18 cellular contexts compared by ENCODE assay signal in genomic region chr6:91105532-91105931, GRCh38.
DNase-seq lines count a peak whose midpoint lies in the region; TF ChIP-seq lines count a peak whose summit lies in the region.
"Had no signal": no experiment of that assay in that cellular context is flagged by ENCODE, and none has a peak within 500 bp of the region (broad histone marks: within the 10 kb centered on the region; RNA-seq: fewer than 3 reads in every experiment).

No MANE protein-coding gene starts in this region.

- H3K4me1 ChIP-seq in HAP-1 (no peaks in the 10 kb centered on the region), transverse colon (no peaks in the 10 kb centered on the region)
- H3K4me1 ChIP-seq: BLaER1 had no signal

- no peaks in the 10 kb centered on the region for H3K27me3 Mint-ChIP-seq in nephron (ENCODE audit: low read depth)
- H3K27me3 Mint-ChIP-seq in osteocyte (ENCODE audit: unreplicated experiment) = no peaks in the 10 kb centered on the region
- H3K27me3 Mint-ChIP-seq: B cell; CD4-positive, CD25-positive, alpha-beta regulatory T cell had no signal

- no peak overlapping the region for H3K27ac ChIP-seq in transverse colon
- H3K27ac ChIP-seq: BLaER1, C4-2B had no signal

- no peak overlapping the region for H3K4me3 ChIP-seq in HAP-1
- H3K4me3 ChIP-seq in transverse colon = no peak overlapping the region
- H3K4me3 ChIP-seq: BLaER1, GM12878 had no signal

- no peaks in the 10 kb centered on the region for H3K9me3 Mint-ChIP-seq in nephron
- no peaks in the 10 kb centered on the region for H3K9me3 Mint-ChIP-seq in osteocyte (ENCODE audit: unreplicated experiment)
- H3K9me3 Mint-ChIP-seq: CD8-positive, alpha-beta T cell had no signal

- H3K36me3 Mint-ChIP-seq in nephron (ENCODE audit: low read depth) (no peaks in the 10 kb centered on the region), osteocyte (ENCODE audit: unreplicated experiment) (no peaks in the 10 kb centered on the region)
- H3K36me3 Mint-ChIP-seq: CD4-positive, CD25-positive, alpha-beta regulatory T cell; CD8-positive, alpha-beta T cell had no signal

- DNase-seq in kidney tubule cell (ENCODE audit: low spot score) (peak; percentile 54), osteocyte (ENCODE audit: extremely low spot score, unreplicated experiment) (no peak), HAP-1 (ENCODE audit: low spot score in 2 of 2) (no peak), GM13976 (ENCODE audit: low spot score) (no peak), transverse colon (no peak)
- DNase-seq: CD4-positive, CD25-positive, alpha-beta regulatory T cell; CD8-positive, alpha-beta T cell; DMS 273 treated with DMSO at 0.1 percent for 48 hours; DMS79; EL; GDM1; GOT3; H7 had no signal

- H3K27me3 ChIP-seq in HAP-1 (ENCODE audit: low read depth) = 0 out of 2 replicates have a peak, but pooled peaks cover 4% of the 10 kb centered on the region
- no peaks in the 10 kb centered on the region for H3K27me3 ChIP-seq in transverse colon
- H3K27me3 ChIP-seq: BLaER1 had no signal

- H3K4me1 Mint-ChIP-seq in nephron = peaks cover 12% of the 10 kb centered on the region
- H3K4me1 Mint-ChIP-seq in osteocyte (ENCODE audit: unreplicated experiment) = peaks cover 23% of the 10 kb centered on the region
- H3K4me1 Mint-ChIP-seq: B cell; CD4-positive, CD25-positive, alpha-beta regulatory T cell had no signal

- H3K9me3 ChIP-seq in HAP-1 (no peaks in the 10 kb centered on the region), transverse colon (no peaks in the 10 kb centered on the region)
- H3K9me3 ChIP-seq: BLaER1 had no signal

- in situ Hi-C loops in HAP-1 (cut with MboI; ENCODE audit: low sequenced_read_pairs) = no loop called here
- in situ Hi-C loops in GM13976 (cut with MboI; ENCODE audit: low sequenced_read_pairs, unreplicated experiment) = no loop called here
- in situ Hi-C loops in transverse colon (cut with MboI; ENCODE audit: low pct_ligation_motif_present in 1 of 4, low pct_unique_long_range_greater_than_20kb in 1 of 4, low sequenced_read_pairs in 3 of 4) = no loop called here

- no peak for TF ChIP-seq POLR2A in transverse colon (IDR thresholded peaks at IDR 0.05)

- H3K4me3 Mint-ChIP-seq in nephron = no peak overlapping the region
- H3K4me3 Mint-ChIP-seq in osteocyte (ENCODE audit: unreplicated experiment) = no peak overlapping the region
- H3K4me3 Mint-ChIP-seq: B cell; CD4-positive, CD25-positive, alpha-beta regulatory T cell; CD8-positive, alpha-beta T cell had no signal

- TF ChIP-seq EP300 in transverse colon (IDR thresholded peaks at IDR 0.05; ENCODE audit: low read depth) = no peak

- H3K27ac Mint-ChIP-seq in nephron (peak overlapping the region; percentile 51 to 57 (median 52)), osteocyte (ENCODE audit: unreplicated experiment) (peak overlapping the region; percentile 50)
- H3K27ac Mint-ChIP-seq: B cell; CD4-positive, CD25-positive, alpha-beta regulatory T cell; CD8-positive, alpha-beta T cell had no signal

- H3K36me3 ChIP-seq in HAP-1 (replicated peaks) (no peaks in the 10 kb centered on the region), transverse colon (no peaks in the 10 kb centered on the region)
- H3K36me3 ChIP-seq: BLaER1 had no signal

- intact Hi-C loops in transverse colon (cut with DNase I; ENCODE audit: low total_unique reads) = no loop called here

- TF ChIP-seq CTCF in nephron (IDR thresholded peaks at IDR 0.05; ENCODE audit: unreplicated experiment in 3 of 3) (no peak), osteocyte (IDR thresholded peaks at IDR 0.05) (no peak), GM13976 (IDR thresholded peaks at IDR 0.05; ENCODE audit: borderline replicate concordance, control extremely low read depth, extremely low read depth, insufficient read depth, missing control alignments) (no peak), transverse colon (IDR thresholded peaks at IDR 0.05) (no peak)
